16 cellular contexts compared by ENCODE assay signal in genomic region chr14:95332641-95333040, GRCh38. TPM values are rescaled to one million over a fixed set of nuclear protein-coding genes. Genes with fewer than 3 reads are reported as not detected.
DNase-seq lines count a peak whose midpoint lies in the region; ATAC-seq, FAIRE-seq and TF ChIP-seq lines count a peak whose summit lies in the region.
"Had no signal": no experiment of that assay in that cellular context is flagged by ENCODE, and none has a peak within 500 bp of the region (broad histone marks: within the 10 kb centered on the region; RNA-seq: fewer than 3 reads in every experiment).

No MANE protein-coding gene starts in this region.

- no peak overlapping the region for H3K4me2 ChIP-seq in HepG2 (ENCODE audit: low read depth, low read length)
- H3K4me2 ChIP-seq: GM23338 had no signal

- no peaks in the 10 kb centered on the region for H3K79me2 ChIP-seq in HepG2 (ENCODE audit: insufficient read depth, low read length)

- TF ChIP-seq POLR2A in HepG2 (IDR thresholded peaks at IDR 0.05; ENCODE audit: insufficient read depth in 1 of 2, low read depth in 2 of 2, low read length in 2 of 2) = no peak
- no peak for TF ChIP-seq POLR2A in right lobe of liver (IDR thresholded peaks at IDR 0.05)

- H3K27me3 ChIP-seq in liver (ENCODE audit: control insufficient read depth in 4 of 4, insufficient read depth in 4 of 4, low read length in 3 of 4) = no peaks in the 10 kb centered on the region
- H3K27me3 ChIP-seq in HepG2 (ENCODE audit: control insufficient read depth in 1 of 2, insufficient read depth in 2 of 2, low read length in 2 of 2) = peaks cover 2 to 24% of the 10 kb centered on the region in 2 experiments
- H3K27me3 ChIP-seq in right lobe of liver = no peaks in the 10 kb centered on the region
- no peaks in the 10 kb centered on the region for H3K27me3 ChIP-seq in mucosa of rectum (ENCODE audit: control insufficient read depth in 2 of 2, insufficient read depth in 2 of 2, low read length in 2 of 2)
- no peaks in the 10 kb centered on the region for H3K27me3 ChIP-seq in endodermal cell (ENCODE audit: control insufficient read depth, insufficient read depth, low read length, poor library complexity, severe bottlenecking)

- H3K4me3 ChIP-seq in liver (ENCODE audit: low read depth in 1 of 3, low read length in 3 of 3) (no peak overlapping the region), HepG2 (replicated peaks in 1 of 3; ENCODE audit: insufficient read depth in 1 of 3, low read depth in 2 of 3, low read length in 3 of 3) (no peak overlapping the region), right lobe of liver (no peak overlapping the region), mucosa of rectum (ENCODE audit: low read length in 2 of 2) (peak overlapping the region in 1 of 2 donors; percentile 7), endodermal cell (ENCODE audit: low read length) (no peak overlapping the region)
- H3K4me3 ChIP-seq: GM23338 had no signal

- H4K20me1 ChIP-seq in HepG2 (ENCODE audit: insufficient read depth, low read length) = no peaks in the 10 kb centered on the region

- H3K4me1 ChIP-seq in liver (ENCODE audit: control insufficient read depth in 4 of 4, insufficient read depth in 4 of 4, low read length in 3 of 4) (peaks cover 11 to 28% (median 19%) of the 10 kb centered on the region in 4 donors), HepG2 (ENCODE audit: insufficient read depth, low read length) (peaks cover 39% of the 10 kb centered on the region), right lobe of liver (peaks cover 0 to 21% (median 6%) of the 10 kb centered on the region in 4 donors), mucosa of rectum (ENCODE audit: control insufficient read depth in 2 of 2, insufficient read depth in 2 of 2, low read length in 2 of 2) (peaks cover 14 to 18% of the 10 kb centered on the region in 2 donors), endodermal cell (ENCODE audit: control insufficient read depth, insufficient read depth, low read length) (peaks cover 3% of the 10 kb centered on the region)

- ATAC-seq in HepG2 (no peak), right lobe of liver (peak in 3 of 4 donors; percentile 7 to 16 (median 13)), HG03135 (IDR thresholded peaks at IDR 0.05; ENCODE audit: unreplicated experiment) (no peak), GM18907 (IDR thresholded peaks at IDR 0.05; ENCODE audit: unreplicated experiment) (no peak)
- ATAC-seq: GM23338 had no signal

- peaks cover 3% of the 10 kb centered on the region for H3K9me3 Mint-ChIP-seq in endodermal cell
- H3K9me3 Mint-ChIP-seq: CD4-positive, alpha-beta T cell; GM23338 had no signal

- H3K4me3 Mint-ChIP-seq in endodermal cell = no peak overlapping the region
- H3K4me3 Mint-ChIP-seq: CD4-positive, alpha-beta T cell; GM23338 had no signal

- WGBS in liver = 64% methylated on average over 3 of the region's 3 CpGs
- 18% methylated on average over 3 of the region's 3 CpGs for WGBS in HepG2 (ENCODE audit: low lambda C conversion rate)
- 21% methylated on average over 3 of the region's 3 CpGs for WGBS in right lobe of liver (ENCODE audit: insufficient coverage, low coverage, low lambda C conversion rate, missing lambda C conversion rate)
- 95 to 100% methylated on average over 1 to 3 of the region's 3 CpGs for WGBS in endodermal cell (ENCODE audit: insufficient coverage in 1 of 2, insufficient read length in 1 of 2), 2 experiments

- no peak for TF ChIP-seq EP300 in HepG2 (IDR thresholded peaks at IDR 0.05; ENCODE audit: low read depth in 2 of 2, low read length in 2 of 2)
- no peak for TF ChIP-seq EP300 in HepG2 (CRISPR knock-in tag; IDR thresholded peaks at IDR 0.05; ENCODE audit: borderline replicate concordance)

- CTCF ChIA-PET in HepG2 (lab: Yijun Ruan, JAX; ENCODE audit: low intra/inter-chr PET ratio, low total read pairs) = no interaction called here

- H2AFZ ChIP-seq in HepG2 (ENCODE audit: low read length) = no peak overlapping the region
- H2AFZ ChIP-seq: GM23338 had no signal

- no peaks in the 10 kb centered on the region for H3K4me1 Mint-ChIP-seq in endodermal cell
- H3K4me1 Mint-ChIP-seq: GM23338 had no signal

- POLR2A ChIA-PET in HepG2 (lab: Yijun Ruan, JAX) = no interaction called here

- TF ChIP-seq CTCF in liver (IDR thresholded peaks at IDR 0.05; ENCODE audit: low read depth, low read length, missing input control) (no peak), HepG2 (CRISPR knock-in tag; IDR thresholded peaks at IDR 0.05) (no peak), right lobe of liver (IDR thresholded peaks at IDR 0.05) (no peak), endodermal cell (conservative IDR thresholded peaks at IDR 0.05) (no peak)

- H3K27ac ChIP-seq in liver (ENCODE audit: low read depth in 1 of 2, low read length in 2 of 2) = peak overlapping the region; percentile 6 to 53
- H3K27ac ChIP-seq in HepG2 (ENCODE audit: extremely low read length, insufficient read depth, low read length) = no peak overlapping the region
- peak overlapping the region in 1 of 3 donors; percentile 59 for H3K27ac ChIP-seq in right lobe of liver
- H3K27ac ChIP-seq in mucosa of rectum (ENCODE audit: low read depth in 2 of 2, low read length in 2 of 2) = peak overlapping the region; percentile 76 to 84
- H3K27ac ChIP-seq in endodermal cell (ENCODE audit: low read depth, low read length) = no peak overlapping the region

- no peaks in the 10 kb centered on the region for H3K36me3 ChIP-seq in liver (ENCODE audit: control insufficient read depth in 4 of 4, insufficient read depth in 3 of 4, low read depth in 1 of 4, low read length in 3 of 4)
- H3K36me3 ChIP-seq in HepG2 (replicated peaks in 1 of 2; ENCODE audit: control insufficient read depth in 1 of 2, insufficient read depth in 2 of 2, low read length in 2 of 2) = no peaks in the 10 kb centered on the region
- no peaks in the 10 kb centered on the region for H3K36me3 ChIP-seq in right lobe of liver
- H3K36me3 ChIP-seq in mucosa of rectum (ENCODE audit: control insufficient read depth in 2 of 2, insufficient read depth in 2 of 2, low read length in 2 of 2) = no peaks in the 10 kb centered on the region
- H3K36me3 ChIP-seq in endodermal cell (ENCODE audit: control insufficient read depth, insufficient read depth, low read length) = no peaks in the 10 kb centered on the region

- in situ Hi-C loops in HepG2 (cut with HindIII; ENCODE audit: extremely low pct_ligation_motif_present, low pct_unique_long_range_greater_than_20kb) = no loop called here

- H3K36me3 Mint-ChIP-seq in endodermal cell (ENCODE audit: low read depth) = no peaks in the 10 kb centered on the region

- peaks cover 5% of the 10 kb centered on the region for H3K27me3 Mint-ChIP-seq in endodermal cell (ENCODE audit: insufficient read depth)

- H3K9me3 ChIP-seq in liver (ENCODE audit: control insufficient read depth in 4 of 4, low read length in 3 of 4) = no peaks in the 10 kb centered on the region
- H3K9me3 ChIP-seq in HepG2 (ENCODE audit: low read length) = no peaks in the 10 kb centered on the region
- H3K9me3 ChIP-seq in right lobe of liver = no peaks in the 10 kb centered on the region
- H3K9me3 ChIP-seq in mucosa of rectum (ENCODE audit: control insufficient read depth in 2 of 2, low read length in 2 of 2) = no peaks in the 10 kb centered on the region
- no peaks in the 10 kb centered on the region for H3K9me3 ChIP-seq in endodermal cell (ENCODE audit: control insufficient read depth, low read length)

- no peak overlapping the region for H3K9ac ChIP-seq in liver (ENCODE audit: low read depth in 1 of 2, low read length in 2 of 2)
- no peak overlapping the region for H3K9ac ChIP-seq in HepG2 (ENCODE audit: insufficient read depth, low read depth, low read length)
- H3K9ac ChIP-seq in mucosa of rectum (ENCODE audit: low read depth in 1 of 2, low read length in 2 of 2) = peak overlapping the region in 1 of 2 donors; percentile 43
- H3K9ac ChIP-seq in endodermal cell (ENCODE audit: extremely low read depth, low read length, poor library complexity, severe bottlenecking) = no peak overlapping the region

- no TSS peak for BruUV-seq in HepG2 (replicated peaks; lab: Mats Ljungman, UMichigan)

- TF ChIP-seq RAD21 in liver (IDR thresholded peaks at IDR 0.05) (no peak), HepG2 (CRISPR knock-in tag; IDR thresholded peaks at IDR 0.05) (no peak)

- H3K27ac Mint-ChIP-seq in endodermal cell = no peak overlapping the region
- H3K27ac Mint-ChIP-seq: CD4-positive, alpha-beta T cell; GM23338 had no signal

- FAIRE-seq in HepG2 (lab: Jason Lieb, UNC) = no peak
- FAIRE-seq: GM12891 had no signal

- DNase-seq in HepG2 (ENCODE audit: low spot score) (no peak), right lobe of liver (no peak), endodermal cell (no peak)
- DNase-seq: ACHN; C1 segment of cervical spinal cord; Calu3; CD4-positive, alpha-beta T cell; DMS79; H7 had no signal

- intact Hi-C loops in HepG2 (cut with micrococcal nuclease; ENCODE audit: unreplicated experiment) = loop anchor here (10.0 kb wide), 1 partner anchor 178 kb away; the partner anchor contains the start of gene DICER1
- intact Hi-C loops in right lobe of liver (cut with DNase I) = no loop called here

RNA-seq across cellular contexts. Expression of gene CLMN, which starts 12.9 kb away (rescaled TPM):
- total RNA-seq in liver = 10 to 100 TPM in 1 of 2 donors, 1 to 10 TPM in 1; 6.0 to 40.1 TPM
- polyA plus RNA-seq in liver = 10 to 100 TPM in 1 of 2 donors, 1 to 10 TPM in 1; 8.2 to 41.1 TPM
- total RNA-seq in HepG2 (2016; rRNA removed; fragmentation: Illumina TruSeq; extraction: Trizol) = 15.1 and 16.2 TPM in 2 replicates
- total RNA-seq in HepG2 (2016; cell fraction: cytosol; rRNA removed; fragmentation: Illumina TruSeq; extraction: Trizol; ENCODE audit: low read depth) = 4.4 and 5.9 TPM in 2 replicates
- total RNA-seq in HepG2 (2016; cell fraction: insoluble cytoplasmic fraction; rRNA removed; fragmentation: Illumina TruSeq; extraction: Trizol) = 13.1 and 14.8 TPM in 2 replicates
- 8.6 and 9.0 TPM in 2 replicates for total RNA-seq in HepG2 (2016; cell fraction: membrane; rRNA removed; fragmentation: Illumina TruSeq; extraction: Trizol)
- total RNA-seq in HepG2 (2016; cell fraction: nucleus; rRNA removed; fragmentation: Illumina TruSeq; extraction: Trizol) = 21.4 and 22.0 TPM in 2 replicates
- 16.4 and 16.7 TPM in 2 replicates for polyA plus RNA-seq in HepG2 (2011; rRNA removed)
- 5.7 and 6.9 TPM in 2 replicates for polyA plus RNA-seq in HepG2 (2011; cell fraction: cytosol; rRNA removed)
- polyA plus RNA-seq in HepG2 (2011; cell fraction: nucleus; rRNA removed) = 55.9 and 58.4 TPM in 2 replicates
- 12.5 and 17.3 TPM in 2 replicates for polyA plus RNA-seq in HepG2 (2012)
- 4.6 and 4.9 TPM in 2 replicates for polyA plus RNA-seq in HepG2 (2016; cell fraction: cytosol; fragmentation: Illumina TruSeq; extraction: Trizol; ENCODE audit: low read depth)
- polyA plus RNA-seq in HepG2 (2016; cell fraction: insoluble cytoplasmic fraction; fragmentation: Illumina TruSeq; extraction: Trizol; ENCODE audit: low read depth) = 10.5 and 11.4 TPM in 2 replicates
- polyA plus RNA-seq in HepG2 (2016; cell fraction: membrane; fragmentation: Illumina TruSeq; extraction: Trizol; ENCODE audit: low read depth) = 7.1 and 7.5 TPM in 2 replicates
- 24.4 and 27.2 TPM in 2 replicates for polyA plus RNA-seq in HepG2 (2016; cell fraction: nucleus; fragmentation: Illumina TruSeq; extraction: Trizol; ENCODE audit: insufficient read depth, low read depth)
- 0.51 and 12.1 TPM in 2 replicates for polyA minus RNA-seq in HepG2 (2011; rRNA and poly(A)+ RNA removed; ENCODE audit: low replicate concordance)
- 8.5 and 10.6 TPM in 2 replicates for polyA minus RNA-seq in HepG2 (2011; cell fraction: cytosol; rRNA and poly(A)+ RNA removed)
- polyA minus RNA-seq in HepG2 (2011; cell fraction: nucleus; rRNA and poly(A)+ RNA removed) = 45.1 and 53.1 TPM in 2 replicates
- total RNA-seq in right lobe of liver = 10 to 100 TPM; 18.4 to 91.8 (median 47.8) TPM
- 10 to 100 TPM in 1 of 2 donors, 1 to 10 TPM in 1; 9.5 to 11.7 TPM for total RNA-seq in endodermal cell
- 9.5 TPM for polyA plus RNA-seq in endodermal cell (2013, experiment 1 of 2)
- polyA plus RNA-seq in endodermal cell (2013, experiment 2 of 2) = 8.2 TPM
- total RNA-seq: G401 had no signal

Comparison
In these comparisons a context has a peak if more than half of its experiments do, and no peak if none do; other contexts are left out.
1. H3K27ac ChIP-seq: peak in liver (2 of 2) and mucosa of rectum (2 of 2); none in HepG2 (single experiment) and endodermal cell (single experiment).
2. ATAC-seq: peak in right lobe of liver (3 of 4); none in HepG2 (single experiment), HG03135 (single experiment) and GM18907 (single experiment).